1 cellular context compared by ENCODE assay signal in the genomic region with DNA sequence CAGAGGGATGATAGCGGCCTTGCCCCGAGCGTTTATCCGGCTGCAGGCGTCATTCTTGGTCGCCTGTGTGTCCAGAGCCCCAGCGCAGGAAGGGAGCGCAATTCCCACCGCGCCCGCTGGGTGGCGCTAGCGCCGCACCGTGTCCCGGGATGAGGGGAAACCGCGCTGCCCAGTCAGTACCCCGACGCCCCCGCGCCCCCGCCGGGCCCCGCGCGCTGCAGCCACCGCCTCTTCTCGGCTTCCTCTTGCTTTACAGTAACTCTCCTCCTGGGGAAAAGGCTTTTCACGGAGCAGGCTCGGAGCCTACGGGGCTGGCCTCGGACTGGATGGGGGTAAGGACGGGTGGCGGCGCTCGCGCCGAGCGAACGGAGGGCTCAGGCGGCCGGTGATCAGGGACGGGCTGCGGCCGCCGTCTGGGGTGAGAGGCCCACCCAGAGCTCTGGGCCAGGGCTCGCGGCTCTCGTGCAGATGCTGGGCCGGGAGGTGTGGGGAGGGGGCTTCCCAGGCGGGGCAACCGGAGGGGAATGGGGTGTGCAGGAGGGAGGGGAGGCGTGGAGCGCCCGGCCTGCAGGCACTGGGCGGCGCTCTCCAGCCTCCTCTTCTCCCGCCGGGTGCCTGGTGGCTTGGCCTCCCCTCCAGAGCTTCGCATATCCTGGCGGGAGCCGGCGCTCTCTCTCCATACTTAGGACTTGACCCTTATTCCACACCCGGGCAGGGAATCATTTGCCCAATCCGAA.
TF ChIP-seq lines count a peak whose summit lies in the region.

No MANE protein-coding gene starts in this region.

TF ChIP-seq in A549, 52 proteins besides CTCF, POLR2A, EP300 and RAD21 (continued from another document):
- TF ChIP-seq, protein P1, sequence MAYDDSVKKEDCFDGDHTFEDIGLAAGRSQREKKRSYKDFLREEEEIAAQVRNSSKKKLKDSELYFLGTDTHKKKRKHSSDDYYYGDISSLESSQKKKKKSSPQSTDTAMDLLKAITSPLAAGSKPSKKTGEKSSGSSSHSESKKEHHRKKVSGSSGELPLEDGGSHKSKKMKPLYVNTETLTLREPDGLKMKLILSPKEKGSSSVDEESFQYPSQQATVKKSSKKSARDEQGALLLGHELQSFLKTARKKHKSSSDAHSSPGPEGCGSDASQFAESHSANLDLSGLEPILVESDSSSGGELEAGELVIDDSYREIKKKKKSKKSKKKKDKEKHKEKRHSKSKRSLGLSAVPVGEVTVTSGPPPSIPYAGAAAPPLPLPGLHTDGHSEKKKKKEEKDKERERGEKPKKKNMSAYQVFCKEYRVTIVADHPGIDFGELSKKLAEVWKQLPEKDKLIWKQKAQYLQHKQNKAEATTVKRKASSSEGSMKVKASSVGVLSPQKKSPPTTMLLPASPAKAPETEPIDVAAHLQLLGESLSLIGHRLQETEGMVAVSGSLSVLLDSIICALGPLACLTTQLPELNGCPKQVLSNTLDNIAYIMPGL (CRISPR knock-in tag; IDR thresholded peaks at IDR 0.05; ENCODE audit: borderline replicate concordance): peak; percentile 54; the same call in 1 of the 2 replicates
- TF ChIP-seq JUN (IDR thresholded peaks at IDR 0.05): 0 out of 5 replicates have a peak, but pooled peaks of 1 of the 2 experiments have one; percentile 30
